In genomic region chr4:136863756-136864155, GRCh38 we compare ENCODE assay signal across 10 cellular contexts.
DNase-seq lines count a peak whose midpoint lies in the region; ATAC-seq, FAIRE-seq and TF ChIP-seq lines count a peak whose summit lies in the region.
"Had no signal": no experiment of that assay in that cellular context is flagged by ENCODE, and none has a peak within 500 bp of the region (broad histone marks: within the 10 kb centered on the region; RNA-seq: fewer than 3 reads in every experiment).

No MANE protein-coding gene starts in this region.

- H3K4me1 Mint-ChIP-seq in nephron = peaks cover 40% of the 10 kb centered on the region

- no peak for TF ChIP-seq CTCF in nephron (IDR thresholded peaks at IDR 0.05; ENCODE audit: unreplicated experiment in 3 of 3)

- DNase-seq in G401 (ENCODE audit: low spot score) (peak; percentile 10), NCI-H82 (lab: John Stamatoyannopoulos, UW) (peak; percentile 86), dermis blood vessel endothelial cell (peak; percentile 11), GM19239 (ENCODE audit: insufficient read length, low spot score) (no peak), A172 (ENCODE audit: low spot score) (no peak), D341Med (ENCODE audit: low spot score) (no peak)
- DNase-seq: CD8-positive, alpha-beta T cell; stimulated activated CD4-positive, alpha-beta T cell treated with anti-CD3 and anti-CD28 coated beads, Interleukin-4, amount 100 ng/mL, for 1 hour had no signal

- no peaks in the 10 kb centered on the region for H3K9me3 Mint-ChIP-seq in nephron
- H3K9me3 Mint-ChIP-seq: CD8-positive, alpha-beta T cell had no signal

- in situ Hi-C loops in G401 (cut with HindIII; ENCODE audit: low sequenced_read_pairs) = no loop called here

- ATAC-seq in GM18873 (IDR thresholded peaks at IDR 0.05; ENCODE audit: low FRiP score, unreplicated experiment) = no peak
- ATAC-seq: CD8-positive, alpha-beta T cell had no signal

- H3K27me3 Mint-ChIP-seq in nephron (ENCODE audit: low read depth) = no peaks in the 10 kb centered on the region

- peak overlapping the region in 1 of 3 experiments; percentile 27 for H3K4me3 Mint-ChIP-seq in nephron
- H3K4me3 Mint-ChIP-seq: CD8-positive, alpha-beta T cell had no signal

- peak overlapping the region; percentile 74 to 92 (median 89) for H3K27ac Mint-ChIP-seq in nephron
- H3K27ac Mint-ChIP-seq: CD8-positive, alpha-beta T cell had no signal

- H3K36me3 Mint-ChIP-seq in nephron (ENCODE audit: low read depth) = no peaks in the 10 kb centered on the region
- H3K36me3 Mint-ChIP-seq: CD8-positive, alpha-beta T cell had no signal

- no peak for FAIRE-seq in GM19239 (lab: Jason Lieb, UNC)

Comparison
In these comparisons a context has a peak if more than half of its experiments do, and no peak if none do; other contexts are left out.
1. DNase-seq: peak in G401 (single experiment), NCI-H82 (single experiment) and dermis blood vessel endothelial cell (single experiment); none in GM19239 (single experiment), A172 (single experiment) and D341Med (single experiment).